In genomic region chr12:20985399-20985798, GRCh38 we compare ENCODE assay signal across 28 cellular contexts.
DNase-seq lines count a peak whose midpoint lies in the region; ATAC-seq, FAIRE-seq and TF ChIP-seq lines count a peak whose summit lies in the region.
"Had no signal": no experiment of that assay in that cellular context is flagged by ENCODE, and none has a peak within 500 bp of the region (broad histone marks: within the 10 kb centered on the region; RNA-seq: fewer than 3 reads in every experiment).

No MANE protein-coding gene starts in this region.

- H3K27me3 ChIP-seq in MM.1S (replicated peaks; ENCODE audit: insufficient read depth, low read length): no peaks in the 10 kb centered on the region
- H3K27me3 ChIP-seq: hepatocyte, transverse colon had no signal

- H4K20me1 ChIP-seq in MM.1S (ENCODE audit: insufficient read depth, low read length): no peaks in the 10 kb centered on the region

- peaks cover 4% of the 10 kb centered on the region for H3K4me1 Mint-ChIP-seq in T-helper 2 cell treated with Interferon-gamma antibody and Interleukin-4, amounts not matched to agents 5 μg/mL and 100 μg/mL, for 36 hours (ENCODE audit: low read depth)
- H3K4me1 Mint-ChIP-seq: natural killer cell had no signal

- H3K79me2 ChIP-seq in MM.1S (ENCODE audit: low read length): no peaks in the 10 kb centered on the region
- H3K79me2 ChIP-seq: hepatocyte had no signal

- no peak overlapping the region for H3K4me3 Mint-ChIP-seq in T-helper 2 cell treated with Interferon-gamma antibody and Interleukin-4, amounts not matched to agents 5 μg/mL and 100 μg/mL, for 36 hours
- H3K4me3 Mint-ChIP-seq: activated naive CD8-positive, alpha-beta T cell; B cell; CD8-positive, alpha-beta memory T cell; natural killer cell had no signal

- H3K27ac ChIP-seq in MM.1S (ENCODE audit: low read length): no peak overlapping the region
- H3K27ac ChIP-seq: hepatocyte, psoas muscle, transverse colon had no signal

- H3K9me2 ChIP-seq in MM.1S (replicated peaks; ENCODE audit: insufficient read depth, low read length): no peaks in the 10 kb centered on the region

- H3K36me3 ChIP-seq in MM.1S (replicated peaks; ENCODE audit: insufficient read depth, low read length): no peaks in the 10 kb centered on the region
- H3K36me3 ChIP-seq: transverse colon had no signal

- H3K9me3 Mint-ChIP-seq in T-helper 2 cell treated with Interferon-gamma antibody and Interleukin-4, amounts not matched to agents 5 μg/mL and 100 μg/mL, for 36 hours: peaks cover 31% of the 10 kb centered on the region

- peak; percentile 77 for DNase-seq in DMS53 (lab: John Stamatoyannopoulos, UW)
- peak; percentile 86 for DNase-seq in MM.1S
- DNase-seq in T-helper 2 cell treated with Interferon-gamma antibody and Interleukin-4, amounts not matched to agents 5 μg/mL and 100 μg/mL, for 36 hours (ENCODE audit: low spot score): no peak
- DNase-seq in HUDEP-2 (lab: John Stamatoyannopoulos, UW; ENCODE audit: unreplicated experiment in 76 of 76): no peak
- no peak for DNase-seq in H54 (ENCODE audit: insufficient read length, low spot score)
- DNase-seq in T1000 (lab: John Stamatoyannopoulos, UW): no peak
- DNase-seq: activated CD4-positive, alpha-beta T cell treated with anti-CD3 and anti-CD28 coated beads for 1 hour; activated effector memory CD4-positive, alpha-beta T cell treated with Interleukin-2 at 50 U/mL for 16 hours; aorta; CD8-positive, alpha-beta memory T cell; DMS 273 treated with DMSO at 0.1 percent for 48 hours; H7; Kasumi-1; left cardiac atrium; mucosa of descending colon; natural killer cell; NCI-H2107; NCI-H446; NCI-H748 treated with DMSO at 0.1 percent for 48 hours; occipital lobe; psoas muscle; stimulated activated CD4-positive, alpha-beta T cell treated with anti-CD3 and anti-CD28 coated beads, Interleukin-4, amount 100 ng/mL, for 24 hours; transverse colon had no signal

- FAIRE-seq in H54 (lab: Jason Lieb, UNC): no peak

- no peaks in the 10 kb centered on the region for H3K27me3 Mint-ChIP-seq in T-helper 2 cell treated with Interferon-gamma antibody and Interleukin-4, amounts not matched to agents 5 μg/mL and 100 μg/mL, for 36 hours (ENCODE audit: low read depth)
- H3K27me3 Mint-ChIP-seq: activated naive CD8-positive, alpha-beta T cell; B cell; CD8-positive, alpha-beta memory T cell had no signal

- no peak for TF ChIP-seq POLR2A in H54 (IDR thresholded peaks at IDR 0.05; ENCODE audit: low read depth, low read length)

- H3F3A ChIP-seq in MM.1S (ENCODE audit: insufficient read depth, low read length): no peaks in the 10 kb centered on the region

- no peak overlapping the region for H3K4me3 ChIP-seq in MM.1S (ENCODE audit: low read length)
- H3K4me3 ChIP-seq: hepatocyte, mucosa of descending colon, psoas muscle, transverse colon had no signal

- ATAC-seq in GM18870 (IDR thresholded peaks at IDR 0.05; ENCODE audit: unreplicated experiment) (peak; percentile 69), GM21515 (IDR thresholded peaks at IDR 0.05; ENCODE audit: unreplicated experiment) (no peak)
- ATAC-seq: left cardiac atrium, mucosa of descending colon, natural killer cell, psoas muscle had no signal

- H3K9ac ChIP-seq in MM.1S (ENCODE audit: low read length): no peak overlapping the region

- no peak overlapping the region for H2AFZ ChIP-seq in MM.1S (ENCODE audit: low read length)
- H2AFZ ChIP-seq: hepatocyte had no signal

- TF ChIP-seq CTCF in MM.1S (IDR thresholded peaks at IDR 0.05; ENCODE audit: low read length): no peak

- no peak overlapping the region for H3K4me2 ChIP-seq in MM.1S (ENCODE audit: low read depth, low read length)
- H3K4me2 ChIP-seq: hepatocyte had no signal

- no peaks in the 10 kb centered on the region for H3K4me1 ChIP-seq in MM.1S (ENCODE audit: low read length)
- H3K4me1 ChIP-seq: psoas muscle, transverse colon had no signal

- peak overlapping the region; percentile 4 for H3K27ac Mint-ChIP-seq in T-helper 2 cell treated with Interferon-gamma antibody and Interleukin-4, amounts not matched to agents 5 μg/mL and 100 μg/mL, for 36 hours
- H3K27ac Mint-ChIP-seq: activated naive CD8-positive, alpha-beta T cell; B cell; CD8-positive, alpha-beta memory T cell; natural killer cell had no signal

- H3K36me3 Mint-ChIP-seq in T-helper 2 cell treated with Interferon-gamma antibody and Interleukin-4, amounts not matched to agents 5 μg/mL and 100 μg/mL, for 36 hours (ENCODE audit: low read depth): no peaks in the 10 kb centered on the region
- H3K36me3 Mint-ChIP-seq: activated naive CD8-positive, alpha-beta T cell; CD8-positive, alpha-beta memory T cell had no signal

- no peaks in the 10 kb centered on the region for H3K9me3 ChIP-seq in MM.1S (replicated peaks; ENCODE audit: insufficient read depth, low read length)
- H3K9me3 ChIP-seq: psoas muscle, transverse colon had no signal

Comparison
In these comparisons a context has a peak if more than half of its experiments do, and no peak if none do; other contexts are left out.
1. DNase-seq: peak in DMS53 (single experiment) and MM.1S (single experiment); none in T-helper 2 cell treated with Interferon-gamma antibody and Interleukin-4, amounts not matched to agents 5 μg/mL and 100 μg/mL, for 36 hours (single experiment), HUDEP-2 (0 of 76), H54 (single experiment) and T1000 (single experiment).